Comparison of ENCODE assay signal across 9 cellular contexts in the genomic region with DNA sequence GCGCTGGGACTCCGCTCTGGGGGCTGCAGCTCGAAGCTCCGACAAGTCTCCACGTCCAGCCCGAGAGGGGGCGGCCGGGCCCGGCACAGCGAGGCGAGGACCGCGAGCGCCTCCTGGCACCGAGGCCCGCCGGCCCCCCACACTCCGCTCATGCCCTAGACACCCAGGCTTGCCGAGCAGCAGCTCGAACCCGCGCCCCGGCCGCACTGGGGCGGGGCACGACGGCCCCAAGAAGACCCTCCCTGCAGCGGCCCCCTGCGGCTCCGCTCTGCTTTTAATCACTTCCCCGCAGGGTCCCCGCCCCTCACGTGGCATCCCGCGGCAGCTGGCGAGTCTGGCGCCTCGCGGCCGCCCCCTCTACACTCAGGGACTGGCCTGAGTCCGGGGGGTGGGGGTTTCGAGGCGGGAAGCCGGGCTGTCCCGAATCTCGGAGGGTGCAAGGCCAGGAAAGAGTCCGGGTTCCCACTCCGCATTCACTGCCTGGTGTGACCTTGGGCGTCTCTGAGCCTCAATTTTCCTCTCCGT. TPM values are rescaled to one million over a fixed set of nuclear protein-coding genes. Genes with fewer than 3 reads are reported as not detected.
DNase-seq lines count a peak whose midpoint lies in the region; ATAC-seq and TF ChIP-seq lines count a peak whose summit lies in the region.
"Had no signal": no experiment of that assay in that cellular context is flagged by ENCODE, and none has a peak within 500 bp of the region (broad histone marks: within the 10 kb centered on the region; RNA-seq: fewer than 3 reads in every experiment).

A gene with protein sequence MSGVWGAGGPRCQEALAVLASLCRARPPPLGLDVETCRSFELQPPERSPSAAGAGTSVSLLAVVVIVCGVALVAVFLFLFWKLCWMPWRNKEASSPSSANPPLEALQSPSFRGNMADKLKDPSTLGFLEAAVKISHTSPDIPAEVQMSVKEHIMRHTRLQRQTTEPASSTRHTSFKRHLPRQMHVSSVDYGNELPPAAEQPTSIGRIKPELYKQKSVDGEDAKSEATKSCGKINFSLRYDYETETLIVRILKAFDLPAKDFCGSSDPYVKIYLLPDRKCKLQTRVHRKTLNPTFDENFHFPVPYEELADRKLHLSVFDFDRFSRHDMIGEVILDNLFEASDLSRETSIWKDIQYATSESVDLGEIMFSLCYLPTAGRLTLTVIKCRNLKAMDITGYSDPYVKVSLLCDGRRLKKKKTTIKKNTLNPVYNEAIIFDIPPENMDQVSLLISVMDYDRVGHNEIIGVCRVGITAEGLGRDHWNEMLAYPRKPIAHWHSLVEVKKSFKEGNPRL (minus strand): TSS at position 249 of the 525 bp plus-strand sequence. CDS start 97 bp downstream, at position 152.

- H3K4me1 ChIP-seq in ES-I3 (ENCODE audit: insufficient read depth, low read length) (peaks cover 22% of the 10 kb centered on the region), left ventricle myocardium inferior (peaks cover 33% of the 10 kb centered on the region), MM.1S (ENCODE audit: low read length) (no peaks in the 10 kb centered on the region)

- no peak within 1 kb of the TSS for H2AFZ ChIP-seq in MM.1S (ENCODE audit: low read length)

- DNase-seq in left ventricle myocardium inferior (no peak), sciatic nerve (ENCODE audit: low spot score) (no peak), MM.1S (no peak), COLO668 (lab: John Stamatoyannopoulos, UW; ENCODE audit: unreplicated experiment) (no peak), KG1 (lab: John Stamatoyannopoulos, UW) (no peak)
- DNase-seq in activated CD4-positive, alpha-beta T cell treated with anti-CD3 and anti-CD28 coated beads for 4 hours: no peak

- H3K27me3 ChIP-seq in left ventricle myocardium inferior (ENCODE audit: low read depth) (peaks cover 98% of the 10 kb centered on the region), MM.1S (replicated peaks; ENCODE audit: insufficient read depth, low read length) (no peaks in the 10 kb centered on the region)

- peak; percentile 12 for ATAC-seq in SK-N-SH treated with all-trans-retinoic acid at 6 μM for 48 hours
- ATAC-seq in sciatic nerve: peak; percentile 27

- H3K27ac ChIP-seq in left ventricle myocardium inferior (replicated peaks): no peak within 1 kb of the TSS
- H3K27ac ChIP-seq in MM.1S (ENCODE audit: low read length): no peak within 1 kb of the TSS

- H3K36me3 ChIP-seq in ES-I3 (ENCODE audit: insufficient read depth, low read length) (no peaks in the 10 kb centered on the region), left ventricle myocardium inferior (no peaks in the 10 kb centered on the region), MM.1S (replicated peaks; ENCODE audit: insufficient read depth, low read length) (no peaks in the 10 kb centered on the region)

- H3K79me2 ChIP-seq in MM.1S (ENCODE audit: low read length): no peaks in the 10 kb centered on the region

- H3K4me2 ChIP-seq in MM.1S (ENCODE audit: low read depth, low read length): no peak within 1 kb of the TSS

- H3K9ac ChIP-seq in ES-I3 (ENCODE audit: low read depth, low read length): peak within 1 kb of the TSS; percentile 79
- H3K9ac ChIP-seq in MM.1S (ENCODE audit: low read length): no peak within 1 kb of the TSS

- no peaks in the 10 kb centered on the region for H3F3A ChIP-seq in MM.1S (ENCODE audit: insufficient read depth, low read length)

- H4K20me1 ChIP-seq in MM.1S (ENCODE audit: insufficient read depth, low read length): no peaks in the 10 kb centered on the region

- H3K4me3 ChIP-seq in left ventricle myocardium inferior (peak within 1 kb of the TSS; percentile 65), MM.1S (ENCODE audit: low read length) (no peak within 1 kb of the TSS)

- no peaks in the 10 kb centered on the region for H3K9me2 ChIP-seq in MM.1S (replicated peaks; ENCODE audit: insufficient read depth, low read length)

- no peak for TF ChIP-seq CTCF in left ventricle myocardium inferior (IDR thresholded peaks at IDR 0.05; ENCODE audit: borderline replicate concordance)
- TF ChIP-seq CTCF in MM.1S (IDR thresholded peaks at IDR 0.05; ENCODE audit: low read length): no peak

- H3K9me3 ChIP-seq in ES-I3 (ENCODE audit: control insufficient read depth, insufficient read depth, low read length) (no peaks in the 10 kb centered on the region; the same call in 1 of the 2 replicates), left ventricle myocardium inferior (replicated peaks) (no peaks in the 10 kb centered on the region), MM.1S (replicated peaks; ENCODE audit: insufficient read depth, low read length) (no peaks in the 10 kb centered on the region)

- intact Hi-C loops in left ventricle myocardium inferior (cut with micrococcal nuclease) (no loop called here), sciatic nerve (cut with DNase I) (no loop called here)

TF ChIP-seq in SK-N-SH treated with all-trans-retinoic acid at 6 μM for 48 hours, 23 proteins besides CTCF, POLR2A, EP300 and RAD21:
- TF ChIP-seq TCF4 (CRISPR knock-in tag; IDR thresholded peaks at IDR 0.05; ENCODE audit: borderline replicate concordance) (no peak), ISL1 (CRISPR knock-in tag; IDR thresholded peaks at IDR 0.05) (no peak), ZNF565 (CRISPR knock-in tag; conservative IDR thresholded peaks at IDR 0.05; ENCODE audit: low read depth) (no peak), OSR1 (CRISPR knock-in tag; IDR thresholded peaks at IDR 0.05) (no peak), SNAI2 (CRISPR knock-in tag; IDR thresholded peaks at IDR 0.05) (no peak), BACH2 (CRISPR knock-in tag; IDR thresholded peaks at IDR 0.05; ENCODE audit: borderline replicate concordance) (no peak), TOX (CRISPR knock-in tag; IDR thresholded peaks at IDR 0.05; ENCODE audit: borderline replicate concordance) (no peak), ZNF8 (CRISPR knock-in tag; IDR thresholded peaks at IDR 0.05) (no peak), CSDC2 (CRISPR knock-in tag; IDR thresholded peaks at IDR 0.05) (no peak), ZFP3 (CRISPR knock-in tag; IDR thresholded peaks at IDR 0.05) (no peak)
- TF ChIP-seq, protein P1, sequence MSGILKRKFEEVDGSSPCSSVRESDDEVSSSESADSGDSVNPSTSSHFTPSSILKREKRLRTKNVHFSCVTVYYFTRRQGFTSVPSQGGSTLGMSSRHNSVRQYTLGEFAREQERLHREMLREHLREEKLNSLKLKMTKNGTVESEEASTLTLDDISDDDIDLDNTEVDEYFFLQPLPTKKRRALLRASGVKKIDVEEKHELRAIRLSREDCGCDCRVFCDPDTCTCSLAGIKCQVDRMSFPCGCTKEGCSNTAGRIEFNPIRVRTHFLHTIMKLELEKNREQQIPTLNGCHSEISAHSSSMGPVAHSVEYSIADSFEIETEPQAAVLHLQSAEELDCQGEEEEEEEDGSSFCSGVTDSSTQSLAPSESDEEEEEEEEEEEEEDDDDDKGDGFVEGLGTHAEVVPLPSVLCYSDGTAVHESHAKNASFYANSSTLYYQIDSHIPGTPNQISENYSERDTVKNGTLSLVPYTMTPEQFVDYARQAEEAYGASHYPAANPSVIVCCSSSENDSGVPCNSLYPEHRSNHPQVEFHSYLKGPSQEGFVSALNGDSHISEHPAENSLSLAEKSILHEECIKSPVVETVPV (CRISPR knock-in tag; IDR thresholded peaks at IDR 0.05): no peak
- TF ChIP-seq, protein P2, sequence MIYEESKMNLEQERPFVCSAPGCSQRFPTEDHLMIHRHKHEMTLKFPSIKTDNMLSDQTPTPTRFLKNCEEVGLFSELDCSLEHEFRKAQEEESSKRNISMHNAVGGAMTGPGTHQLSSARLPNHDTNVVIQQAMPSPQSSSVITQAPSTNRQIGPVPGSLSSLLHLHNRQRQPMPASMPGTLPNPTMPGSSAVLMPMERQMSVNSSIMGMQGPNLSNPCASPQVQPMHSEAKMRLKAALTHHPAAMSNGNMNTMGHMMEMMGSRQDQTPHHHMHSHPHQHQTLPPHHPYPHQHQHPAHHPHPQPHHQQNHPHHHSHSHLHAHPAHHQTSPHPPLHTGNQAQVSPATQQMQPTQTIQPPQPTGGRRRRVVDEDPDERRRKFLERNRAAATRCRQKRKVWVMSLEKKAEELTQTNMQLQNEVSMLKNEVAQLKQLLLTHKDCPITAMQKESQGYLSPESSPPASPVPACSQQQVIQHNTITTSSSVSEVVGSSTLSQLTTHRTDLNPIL (CRISPR knock-in tag; IDR thresholded peaks at IDR 0.05; ENCODE audit: low read depth): no peak
- TF ChIP-seq, protein P3, sequence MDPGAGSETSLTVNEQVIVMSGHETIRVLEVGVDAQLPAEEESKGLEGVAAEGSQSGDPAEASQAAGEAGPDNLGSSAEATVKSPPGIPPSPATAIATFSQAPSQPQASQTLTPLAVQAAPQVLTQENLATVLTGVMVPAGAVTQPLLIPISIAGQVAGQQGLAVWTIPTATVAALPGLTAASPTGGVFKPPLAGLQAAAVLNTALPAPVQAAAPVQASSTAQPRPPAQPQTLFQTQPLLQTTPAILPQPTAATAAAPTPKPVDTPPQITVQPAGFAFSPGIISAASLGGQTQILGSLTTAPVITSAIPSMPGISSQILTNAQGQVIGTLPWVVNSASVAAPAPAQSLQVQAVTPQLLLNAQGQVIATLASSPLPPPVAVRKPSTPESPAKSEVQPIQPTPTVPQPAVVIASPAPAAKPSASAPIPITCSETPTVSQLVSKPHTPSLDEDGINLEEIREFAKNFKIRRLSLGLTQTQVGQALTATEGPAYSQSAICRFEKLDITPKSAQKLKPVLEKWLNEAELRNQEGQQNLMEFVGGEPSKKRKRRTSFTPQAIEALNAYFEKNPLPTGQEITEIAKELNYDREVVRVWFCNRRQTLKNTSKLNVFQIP (CRISPR knock-in tag; IDR thresholded peaks at IDR 0.05; ENCODE audit: borderline replicate concordance, low read depth): no peak

RNA-seq across cellular contexts. Expression of the gene that starts here (rescaled TPM):
- total RNA-seq in left ventricle myocardium inferior (not detected), sciatic nerve (0.40 TPM)
- total RNA-seq: pulmonary artery endothelial cell had no signal

Comparison
In these comparisons a context has a peak if more than half of its experiments do, and no peak if none do; other contexts are left out.
1. Peak in ATAC-seq in sciatic nerve; RNA of the gene not detected or under 1 TPM.